ENCODE assay signal across 11 cellular contexts in genomic region chr6:12291785-12292604, GRCh38. TPM values are rescaled to one million over a fixed set of nuclear protein-coding genes. Genes with fewer than 3 reads are reported as not detected.
DNase-seq lines count a peak whose midpoint lies in the region; ATAC-seq and TF ChIP-seq lines count a peak whose summit lies in the region.
"Had no signal": no experiment of that assay in that cellular context is flagged by ENCODE, and none has a peak within 500 bp of the region (broad histone marks: within the 10 kb centered on the region; RNA-seq: fewer than 3 reads in every experiment).

No MANE protein-coding gene starts in this region.

- TF ChIP-seq CTCF in PC-3 (conservative IDR thresholded peaks at IDR 0.05; ENCODE audit: low read depth, low read length) = peak; percentile 50
- peak; percentile 36 for TF ChIP-seq CTCF in fibroblast of pulmonary artery (IDR thresholded peaks at IDR 0.05; ENCODE audit: low read length, missing control alignments)

- H3K14ac ChIP-seq in trophoblast cell (ENCODE audit: low read length) = peak overlapping the region; percentile 16

- H3K23ac ChIP-seq in trophoblast cell (ENCODE audit: low read length) = no peak overlapping the region

- H4K12ac ChIP-seq in trophoblast cell (ENCODE audit: low read depth, low read length) = no peak overlapping the region

- H4K91ac ChIP-seq in trophoblast cell (ENCODE audit: low read depth, low read length) = no peak overlapping the region

- H3K4ac ChIP-seq in trophoblast cell (ENCODE audit: low read depth, low read length) = no peak overlapping the region

- peak overlapping the region; percentile 4 for H4K8ac ChIP-seq in trophoblast cell (ENCODE audit: low read depth, low read length)

- H3F3A ChIP-seq in PC-3 (ENCODE audit: low read length, unreplicated experiment) = peaks cover 5% of the 10 kb centered on the region

- H2BK12ac ChIP-seq in trophoblast cell (ENCODE audit: low read length) = no peak overlapping the region

- H3K9me3 ChIP-seq in PC-3 (ENCODE audit: low read length) (no peaks in the 10 kb centered on the region), trophoblast cell (ENCODE audit: insufficient read depth, low read depth, low read length) (no peaks in the 10 kb centered on the region)

- H3K36me3 ChIP-seq in PC-3 (ENCODE audit: low read depth, low read length) (peaks cover 5% of the 10 kb centered on the region; the same call in 1 of the 2 replicates), trophoblast cell (ENCODE audit: control insufficient read depth in 1 of 2, insufficient read depth in 2 of 2, low read length in 2 of 2) (peaks cover 6 to 10% of the 10 kb centered on the region in 2 experiments)

- H3K79me1 ChIP-seq in trophoblast cell (ENCODE audit: low read length) = peaks cover 10% of the 10 kb centered on the region

- POLR2A ChIA-PET in PC-3 (lab: Charles Lee; ENCODE audit: unreplicated experiment) = interaction anchor here (0.6 to 1.8 kb wide), 7 partner anchors 22 to 609 kb away, joined by 3 to 65 read pairs (median 5); no protein-coding TSS in a partner anchor

- H3K18ac ChIP-seq in trophoblast cell (ENCODE audit: low read length) = no peak overlapping the region

- DNase-seq in ELR (ENCODE audit: low read depth) (peak; percentile 62), PC-3 (peak; percentile 50), fibroblast of pulmonary artery (ENCODE audit: low read depth) (peak; percentile 62), trophoblast cell (peak in 1 of 2 donors; percentile 44), NCI-H2227 treated with DMSO at 0.1 percent for 48 hours (lab: John Stamatoyannopoulos, UW) (no peak)
- DNase-seq in activated T-cell treated with anti-CD3 and anti-CD28 coated beads, Interleukin-2, amount 50 U/mL, for 1 hour = no peak
- DNase-seq: glutamatergic neuron; SHP77 treated with DMSO at 0.1 percent for 48 hours; stimulated activated naive CD8-positive, alpha-beta T cell treated with anti-CD3 and anti-CD28 coated beads, Interleukin-15, amount 100 ng/mL, for 72 hours had no signal

- H3K79me2 ChIP-seq in PC-3 (ENCODE audit: low read length) = peaks cover 21% of the 10 kb centered on the region
- H3K79me2 ChIP-seq in trophoblast cell (ENCODE audit: control insufficient read depth, insufficient read depth, low read length, poor library complexity) = peaks cover 2% of the 10 kb centered on the region

- H3K4me2 ChIP-seq in PC-3 (ENCODE audit: low read length) (peak overlapping the region; percentile 84), trophoblast cell (ENCODE audit: low read length) (peak overlapping the region; percentile 69)

- peak overlapping the region; percentile 45; the same call in 1 of the 2 replicates for H3K27ac ChIP-seq in PC-3 (ENCODE audit: low read length)
- H3K27ac ChIP-seq in trophoblast cell (ENCODE audit: low read depth, low read length) = peak overlapping the region; percentile 0

- CTCF ChIA-PET in PC-3 (lab: Charles Lee) = interaction anchor here (0.6 to 0.7 kb wide), 4 partner anchors 32 to 317 kb away, joined by 3 to 6 read pairs (median 4); no protein-coding TSS in a partner anchor

- no peak overlapping the region for H2BK5ac ChIP-seq in trophoblast cell (ENCODE audit: low read depth, low read length, poor library complexity)

- no TSS peak for BruUV-seq in PC-3 (replicated peaks; lab: Mats Ljungman, UMichigan)

- ATAC-seq in PC-3 (no peak), GM18868 (IDR thresholded peaks at IDR 0.05; ENCODE audit: unreplicated experiment) (no peak), GM19351 (IDR thresholded peaks at IDR 0.05; ENCODE audit: unreplicated experiment) (no peak)
- ATAC-seq: stimulated activated naive CD8-positive, alpha-beta T cell treated with anti-CD3 and anti-CD28 coated beads, Interleukin-15, amount 100 ng/mL, for 72 hours had no signal

- no peaks in the 10 kb centered on the region for H4K20me1 ChIP-seq in PC-3 (ENCODE audit: low read length)

- H3K9ac ChIP-seq in PC-3 (ENCODE audit: low read length) = peak overlapping the region; percentile 41
- H3K9ac ChIP-seq in trophoblast cell (ENCODE audit: low read length) = peak overlapping the region; percentile 82

- peaks cover 76% of the 10 kb centered on the region for H3K4me1 ChIP-seq in PC-3 (ENCODE audit: insufficient read depth, low read length)
- peaks cover 12 to 32% of the 10 kb centered on the region in 2 experiments for H3K4me1 ChIP-seq in trophoblast cell (ENCODE audit: control insufficient read depth in 1 of 2, insufficient read depth in 2 of 2, low read length in 2 of 2)

- WGBS in trophoblast cell (ENCODE audit: extremely low coverage, insufficient coverage, insufficient read length) = no CpG with 5 or more reads among the region's 15 CpGs

- H3K4me3 ChIP-seq in PC-3 (ENCODE audit: low read length) (peak overlapping the region; percentile 77), fibroblast of pulmonary artery (replicated peaks; ENCODE audit: low read depth, low read length) (peak overlapping the region; percentile 66), trophoblast cell (ENCODE audit: low read depth, low read length) (peak overlapping the region; percentile 75)

- H3K27me3 ChIP-seq in PC-3 (ENCODE audit: low read length) (no peaks in the 10 kb centered on the region), trophoblast cell (ENCODE audit: insufficient read depth, low read length) (no peaks in the 10 kb centered on the region)

- H2AFZ ChIP-seq in PC-3 (ENCODE audit: low read length) (no peak overlapping the region), trophoblast cell (ENCODE audit: insufficient read depth, low read length, poor library complexity) (no peak overlapping the region)

- no peaks in the 10 kb centered on the region for H3K9me2 ChIP-seq in PC-3 (replicated peaks; ENCODE audit: low read length)

- no peak overlapping the region for H2BK120ac ChIP-seq in trophoblast cell (ENCODE audit: insufficient read depth, low read length, poor library complexity)

- H2AK5ac ChIP-seq in trophoblast cell (ENCODE audit: low read length) = no peak overlapping the region

- intact Hi-C loops in PC-3 (cut with micrococcal nuclease) = loop anchor here (1.0 to 5.0 kb wide), 5 partner anchors 32 to 313 kb away; partner anchors contain the start of gene HIVEP1

RNA-seq across cellular contexts. Expression of gene EDN1, which starts 1.8 kb away (rescaled TPM):
- 21.9 and 25.6 TPM in 2 replicates for total RNA-seq in PC-3 (2014; rRNA removed)
- polyA plus RNA-seq in trophoblast cell (2013) = 22.0 and 23.3 TPM in 2 replicates

Comparison
In these comparisons a context has a peak if more than half of its experiments do, and no peak if none do; other contexts are left out.
1. DNase-seq: peak in ELR (single experiment), PC-3 (single experiment) and fibroblast of pulmonary artery (single experiment); none in activated T-cell treated with anti-CD3 and anti-CD28 coated beads, Interleukin-2, amount 50 U/mL, for 1 hour (single experiment) and NCI-H2227 treated with DMSO at 0.1 percent for 48 hours (single experiment).
2. Peak in every context shown above with its lines, with median percentiles within 50 percentile points of each other: H3K4me3 ChIP-seq.